In genomic region chr19:18044825-18045304, GRCh38 we compare ENCODE assay signal across 8 cellular contexts. TPM values are rescaled to one million over a fixed set of nuclear protein-coding genes. Genes with fewer than 3 reads are reported as not detected.
DNase-seq lines count a peak whose midpoint lies in the region; ATAC-seq, FAIRE-seq and TF ChIP-seq lines count a peak whose summit lies in the region.

No MANE protein-coding gene starts in this region.

- H3K9ac ChIP-seq in H1 (replicated peaks in 1 of 4; ENCODE audit: extremely low read depth in 1 of 4, low read depth in 3 of 4, low read length in 3 of 4) (no peak overlapping the region), mucosa of stomach (ENCODE audit: low read length) (peak overlapping the region; percentile 60)

- H2BK5ac ChIP-seq in H1 (ENCODE audit: low read depth, low read length) = no peak overlapping the region

- no peak for TF ChIP-seq CTCF in H1 (IDR thresholded peaks at IDR 0.05; ENCODE audit: control extremely low read depth in 1 of 3, insufficient read depth in 1 of 3, low read depth in 1 of 3, low read length in 3 of 3)

- no peak overlapping the region for H3K14ac ChIP-seq in H1 (ENCODE audit: insufficient read length)

- no peak overlapping the region; the same call in 1 of the 2 replicates for H2BK12ac ChIP-seq in H1 (ENCODE audit: low read depth, low read length)

- 0 out of 2 replicates have a peak, but pooled peaks cover 2% of the 10 kb centered on the region for H3K23me2 ChIP-seq in H1 (ENCODE audit: low read depth, low read length)

- H3K36me3 ChIP-seq in H1 (ENCODE audit: control insufficient read depth in 2 of 4, insufficient read depth in 4 of 4, low read length in 3 of 4) (no peaks in the 10 kb centered on the region), mucosa of stomach (ENCODE audit: control insufficient read depth, insufficient read depth, low read length) (no peaks in the 10 kb centered on the region)

- H3K4me3 ChIP-seq in H1 (ENCODE audit: extremely low read depth in 1 of 4, insufficient read depth in 2 of 4, low read depth in 3 of 4, low read length in 4 of 4) (peak overlapping the region in 1 of 4 experiments; percentile 2; a peak in 1 of 8 replicates), mucosa of stomach (ENCODE audit: low read length) (no peak overlapping the region)

- H3K4me1 ChIP-seq in H1 (replicated peaks in 1 of 4; ENCODE audit: control insufficient read depth in 3 of 4, insufficient read depth in 4 of 4, low read length in 3 of 4) (peaks cover 0 to 3% (median 1%) of the 10 kb centered on the region in 4 experiments; a peak in 2 of 7 replicates), mucosa of stomach (ENCODE audit: control insufficient read depth, insufficient read depth, low read length) (peaks cover 24% of the 10 kb centered on the region)

- no peak overlapping the region for H3K56ac ChIP-seq in H1 (replicated peaks; ENCODE audit: insufficient read length, low read depth, low read length)

- POLR2A ChIA-PET in H1 (lab: Charles Lee; ENCODE audit: partially characterized antibody) = interaction anchor here (0.6 to 0.9 kb wide), 4 partner anchors 21 to 128 kb away, joined by 3 to 5 read pairs (median 4); partner anchors contain the start of gene ARRDC2

- H4K5ac ChIP-seq in H1 (ENCODE audit: insufficient read length, low read depth, low read length) = no peak overlapping the region

- peak in 1 of 2 experiments; percentile 81; a peak in 1 of 3 replicates for TF ChIP-seq EP300 in H1 (IDR thresholded peaks at IDR 0.05; ENCODE audit: borderline replicate concordance in 1 of 2, low read depth in 2 of 2, low read length in 2 of 2)

- H3K9me3 ChIP-seq in H1 (ENCODE audit: insufficient read depth in 2 of 2, low read depth in 1 of 2, low read length in 1 of 2) (no peaks in the 10 kb centered on the region), mucosa of stomach (ENCODE audit: control insufficient read depth, low read length) (no peaks in the 10 kb centered on the region)

- no peak overlapping the region for H2BK20ac ChIP-seq in H1 (ENCODE audit: low read length)

- H4K8ac ChIP-seq in H1 (ENCODE audit: extremely low read depth, insufficient read depth, low read length) = peak overlapping the region; percentile 65

- H2AK5ac ChIP-seq in H1 (ENCODE audit: low read depth, low read length) = no peak overlapping the region

- no peak overlapping the region for H4K91ac ChIP-seq in H1 (replicated peaks; ENCODE audit: insufficient read length, low read length)

- ATAC-seq in HG02943 (IDR thresholded peaks at IDR 0.05; ENCODE audit: low read depth, unreplicated experiment) = peak; percentile 82

- no peaks in the 10 kb centered on the region for H4K20me1 ChIP-seq in H1 (replicated peaks in 1 of 2; ENCODE audit: control insufficient read depth in 1 of 2, insufficient read depth in 2 of 2, low read length in 2 of 2)

- H3K4me2 ChIP-seq in H1 (ENCODE audit: insufficient read depth in 1 of 2, low read depth in 2 of 2, low read length in 2 of 2) = peak overlapping the region; percentile 8 to 14; a peak in 2 of 4 replicates

- H2BK15ac ChIP-seq in H1 (ENCODE audit: low read length) = no peak overlapping the region

- no peak overlapping the region for H2BK120ac ChIP-seq in H1 (replicated peaks; ENCODE audit: low read depth, low read length)

- H3K79me2 ChIP-seq in H1 (ENCODE audit: control insufficient read depth in 1 of 2, insufficient read depth in 2 of 2, low read length in 2 of 2) = no peaks in the 10 kb centered on the region

- H3K27me3 ChIP-seq in H1 (replicated peaks in 1 of 4; ENCODE audit: control insufficient read depth in 3 of 4, extremely low read depth in 1 of 4, insufficient read depth in 3 of 4, low read length in 3 of 4) (no peaks in the 10 kb centered on the region), mucosa of stomach (ENCODE audit: control insufficient read depth, insufficient read depth, low read length) (no peaks in the 10 kb centered on the region)

- CTCF ChIA-PET in H1 (lab: Charles Lee; ENCODE audit: partially characterized antibody) = interaction anchor here (0.8 to 1.6 kb wide), 5 partner anchors 14 to 168 kb away, joined by 3 to 5 read pairs (median 3); no protein-coding TSS in a partner anchor

- no peaks in the 10 kb centered on the region for H3K79me1 ChIP-seq in H1 (ENCODE audit: low read depth, low read length)

- no peak overlapping the region for H3K27ac ChIP-seq in H1 (ENCODE audit: low read depth, low read length)

- 53% methylated on average over 12 of the region's 12 CpGs; no CpG with 5 or more reads in 1 of the 2 experiments for WGBS in H1 (ENCODE audit: extremely low coverage in 1 of 2, insufficient coverage in 1 of 2, insufficient read length in 1 of 2, insufficient replicate concordance in 2 of 2, low coverage in 1 of 2, low lambda C conversion rate in 2 of 2, missing lambda C conversion rate in 1 of 2), 2 experiments

- no peak for FAIRE-seq in H1 (lab: Jason Lieb, UNC)

- DNase-seq in NCI-H345 (lab: John Stamatoyannopoulos, UW) = peak; percentile 15
- no peak for DNase-seq in NCI-H345 treated with DMSO at 0.1 percent for 48 hours (lab: John Stamatoyannopoulos, UW; ENCODE audit: unreplicated experiment)
- DNase-seq in NCI-H446 (lab: John Stamatoyannopoulos, UW) = peak; percentile 78 to 92
- DNase-seq in activated CD4-positive, alpha-beta T cell treated with anti-CD3 and anti-CD28 coated beads, Interleukin-2, amount 50 U/mL, for 48 hours = peak; percentile 89 to 93
- DNase-seq in H1 (ENCODE audit: low read depth in 1 of 2, low spot score in 2 of 2) = peak in 1 of 2 experiments; percentile 59
- DNase-seq in stimulated activated CD8-positive, alpha-beta memory T cell treated with anti-CD3 and anti-CD28 coated beads, Interleukin-7, amount 100 ng/mL, for 1 hour (ENCODE audit: low read depth in 2 of 2) = peak; percentile 64 to 68

- no peak overlapping the region for H3K4ac ChIP-seq in H1 (replicated peaks; ENCODE audit: insufficient read length, low read depth, low read length)

- TF ChIP-seq RAD21 in H1 (IDR thresholded peaks at IDR 0.05 in 1 of 2, conservative IDR thresholded peaks at IDR 0.05 in 1 of 2; ENCODE audit: low read depth in 2 of 2, low read length in 2 of 2) = no peak

- no peak overlapping the region for H3K23ac ChIP-seq in H1 (ENCODE audit: insufficient read length)

- H2AFZ ChIP-seq in H1 (ENCODE audit: low read length) = peak overlapping the region; percentile 8; the same call in 1 of the 2 replicates

- H3K18ac ChIP-seq in H1 (ENCODE audit: extremely low read depth, low read length) = no peak overlapping the region

- TF ChIP-seq POLR2A in H1 (IDR thresholded peaks at IDR 0.05; ENCODE audit: control extremely low read depth in 1 of 2, low read depth in 2 of 2, low read length in 2 of 2) = no peak

TF ChIP-seq in H1, 55 proteins besides CTCF, POLR2A, EP300 and RAD21:
- TF ChIP-seq TAF1 (IDR thresholded peaks at IDR 0.05; ENCODE audit: low read depth, low read length) (0 out of 2 replicates have a peak, but pooled peaks have one; percentile 33), GTF2F1 (IDR thresholded peaks at IDR 0.05; ENCODE audit: borderline replicate concordance, low read depth, low read length) (no peak), TCF12 (IDR thresholded peaks at IDR 0.05; ENCODE audit: low read depth, low read length) (0 out of 2 replicates have a peak, but pooled peaks have one; percentile 7), NRF1 (IDR thresholded peaks at IDR 0.05; ENCODE audit: low read depth, low read length) (no peak), CREB1 (IDR thresholded peaks at IDR 0.05) (no peak), MAFK (IDR thresholded peaks at IDR 0.05; ENCODE audit: low read depth, low read length) (no peak), SP1 (IDR thresholded peaks at IDR 0.05; ENCODE audit: low read depth, low read length) (0 out of 2 replicates have a peak, but pooled peaks have one; percentile 24), PHF8 (conservative IDR thresholded peaks at IDR 0.05; ENCODE audit: low read depth, low read length) (no peak)

RNA-seq across cellular contexts. Expression of gene ARRDC2, which starts 36.9 kb away (rescaled TPM):
- 6.2 and 6.9 TPM in 2 replicates for total RNA-seq in H1 (2021; fragmentation: NEBNext Ultra II Directional; extraction: Animal tissue kit (Norgen Biotek cat#: 25700))
- 5.4 and 5.8 TPM in 2 replicates for polyA plus RNA-seq in H1 (2011; rRNA removed)
- polyA plus RNA-seq in H1 (2011; cell fraction: cytosol; rRNA removed) = 6.6 TPM
- polyA plus RNA-seq in H1 (2011; cell fraction: nucleus; rRNA removed) = 9.2 TPM
- polyA plus RNA-seq in H1 (2012, experiment 1 of 2) = 5.2 to 7.8 TPM (median 5.9 TPM) in 4 replicates
- 4.6 TPM for polyA plus RNA-seq in H1 (2012, experiment 2 of 2)
- polyA plus RNA-seq in H1 (2013, experiment 1 of 2) = 3.4 TPM
- 3.6 TPM for polyA plus RNA-seq in H1 (2013, experiment 2 of 2)
- polyA minus RNA-seq in H1 (2011; rRNA and poly(A)+ RNA removed) = 2.7 and 6.1 TPM in 2 replicates
- 7.0 TPM for polyA minus RNA-seq in H1 (2011; cell fraction: cytosol; rRNA and poly(A)+ RNA removed)
- polyA minus RNA-seq in H1 (2011; cell fraction: nucleus; rRNA and poly(A)+ RNA removed) = 10.7 TPM

RNA-seq across cellular contexts. Expression of gene IL12RB1, which starts 41.9 kb away (rescaled TPM):
- total RNA-seq in H1 (2021; fragmentation: NEBNext Ultra II Directional; extraction: Animal tissue kit (Norgen Biotek cat#: 25700)) = not detected in 2 replicates
- polyA plus RNA-seq in H1 (2011; rRNA removed) = 0.03 and 0.06 TPM in 2 replicates
- polyA plus RNA-seq in H1 (2011; cell fraction: cytosol; rRNA removed) = not detected
- not detected for polyA plus RNA-seq in H1 (2011; cell fraction: nucleus; rRNA removed)
- not detected in 4 replicates for polyA plus RNA-seq in H1 (2012, experiment 1 of 2)
- polyA plus RNA-seq in H1 (2012, experiment 2 of 2) = not detected
- polyA plus RNA-seq in H1 (2013, experiment 1 of 2) = not detected
- polyA plus RNA-seq in H1 (2013, experiment 2 of 2) = not detected
- not detected in 2 replicates for polyA minus RNA-seq in H1 (2011; rRNA and poly(A)+ RNA removed)
- not detected for polyA minus RNA-seq in H1 (2011; cell fraction: cytosol; rRNA and poly(A)+ RNA removed)
- polyA minus RNA-seq in H1 (2011; cell fraction: nucleus; rRNA and poly(A)+ RNA removed) = not detected

RNA-seq across cellular contexts. Expression of gene MAST3, which starts 52.7 kb away (rescaled TPM):
- 9.0 TPM in 2 replicates for total RNA-seq in H1 (2021; fragmentation: NEBNext Ultra II Directional; extraction: Animal tissue kit (Norgen Biotek cat#: 25700))
- 3.4 and 5.5 TPM in 2 replicates for polyA plus RNA-seq in H1 (2011; rRNA removed)
- 1.5 TPM for polyA plus RNA-seq in H1 (2011; cell fraction: cytosol; rRNA removed)
- polyA plus RNA-seq in H1 (2011; cell fraction: nucleus; rRNA removed) = 7.7 TPM
- polyA plus RNA-seq in H1 (2012, experiment 1 of 2) = 3.2 to 5.5 TPM (median 4.8 TPM) in 4 replicates
- 3.0 TPM for polyA plus RNA-seq in H1 (2012, experiment 2 of 2)
- polyA plus RNA-seq in H1 (2013, experiment 1 of 2) = 3.4 TPM
- 3.1 TPM for polyA plus RNA-seq in H1 (2013, experiment 2 of 2)
- polyA minus RNA-seq in H1 (2011; rRNA and poly(A)+ RNA removed) = 4.8 and 5.0 TPM in 2 replicates
- polyA minus RNA-seq in H1 (2011; cell fraction: cytosol; rRNA and poly(A)+ RNA removed) = 6.1 TPM
- 7.4 TPM for polyA minus RNA-seq in H1 (2011; cell fraction: nucleus; rRNA and poly(A)+ RNA removed)
